ENCODE assay signal across 10 cellular contexts in the genomic region with DNA sequence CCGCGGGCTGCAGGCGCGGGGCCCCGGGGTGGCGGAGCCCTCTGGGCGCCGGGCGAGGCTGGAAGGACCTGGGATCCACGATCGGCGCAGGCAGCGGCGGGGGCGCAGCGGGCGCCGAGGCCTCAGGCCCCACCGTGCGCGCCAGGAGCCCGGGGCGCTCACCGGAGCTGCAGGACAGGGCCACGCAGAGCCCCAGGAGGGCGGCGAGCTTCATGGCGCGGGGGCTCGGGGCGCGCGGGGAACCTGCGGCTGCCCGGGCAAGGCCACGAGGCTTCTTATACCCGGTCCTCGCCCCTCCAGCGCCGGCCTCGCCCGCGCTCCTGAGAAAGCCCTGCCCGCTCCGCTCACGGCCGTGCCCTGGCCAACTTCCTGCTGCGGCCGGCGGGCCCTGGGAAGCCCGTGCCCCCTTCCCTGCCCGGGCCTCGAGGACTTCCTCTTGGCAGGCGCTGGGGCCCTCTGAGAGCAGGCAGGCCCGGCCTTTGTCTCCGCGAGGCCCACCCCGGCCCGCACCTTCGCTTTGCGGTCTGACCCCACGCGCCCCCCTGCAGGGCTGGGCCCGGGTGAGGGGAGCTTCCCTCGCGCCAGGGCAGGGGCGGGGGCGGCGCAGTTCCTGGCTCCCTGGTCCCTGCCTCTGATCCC. TPM values are rescaled to one million over a fixed set of nuclear protein-coding genes. Genes with fewer than 3 reads are reported as not detected.
DNase-seq lines count a peak whose midpoint lies in the region; ATAC-seq and TF ChIP-seq lines count a peak whose summit lies in the region.
"Had no signal": no experiment of that assay in that cellular context is flagged by ENCODE, and none has a peak within 500 bp of the region (broad histone marks: within the 10 kb centered on the region; RNA-seq: fewer than 3 reads in every experiment).

A gene with protein sequence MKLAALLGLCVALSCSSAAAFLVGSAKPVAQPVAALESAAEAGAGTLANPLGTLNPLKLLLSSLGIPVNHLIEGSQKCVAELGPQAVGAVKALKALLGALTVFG (minus strand): TSS at position 251 of the 639 bp plus-strand sequence. CDS start 37 bp downstream, at position 214.

- H3K4me1 ChIP-seq in heart left ventricle: peaks cover 0 to 23% (median 13%) of the 10 kb centered on the region in 12 donors
- no peaks in the 10 kb centered on the region for H3K4me1 ChIP-seq in naive thymus-derived CD4-positive, alpha-beta T cell (ENCODE audit: control insufficient read depth in 2 of 2, insufficient read depth in 2 of 2, low read length in 2 of 2)

- peaks cover 56% of the 10 kb centered on the region for H3K27me3 Mint-ChIP-seq in dendritic cell treated with granulocyte-macrophage colony-stimulating factor and Interleukin-4, amounts not matched to agents 40 ng/mL and 50 ng/mL, for 4 days
- peaks cover 11 to 44% (median 32%) of the 10 kb centered on the region in 5 donors for H3K27me3 Mint-ChIP-seq in naive thymus-derived CD4-positive, alpha-beta T cell

- intact Hi-C loops in heart left ventricle (cut with DNase I) (no loop called here), Right ventricle myocardium inferior (cut with DNase I) (no loop called here)
- intact Hi-C loops in dendritic cell treated with granulocyte-macrophage colony-stimulating factor and Interleukin-4, amounts not matched to agents 40 ng/mL and 50 ng/mL, for 4 days (cut with micrococcal nuclease): no loop called here
- intact Hi-C loops in naive thymus-derived CD4-positive, alpha-beta T cell (cut with micrococcal nuclease): no loop called here

- peak within 1 kb of the TSS; percentile 35 for H3K4me3 Mint-ChIP-seq in dendritic cell treated with granulocyte-macrophage colony-stimulating factor and Interleukin-4, amounts not matched to agents 40 ng/mL and 50 ng/mL, for 4 days
- H3K4me3 Mint-ChIP-seq in naive thymus-derived CD4-positive, alpha-beta T cell: peak within 1 kb of the TSS in 9 of 10 donors; percentile 3 to 81 (median 43)
- H3K4me3 Mint-ChIP-seq: activated T-cell treated with anti-CD3 and anti-CD28 coated beads, Interleukin-2, amount 50 U/mL, for 24 hours had no signal

- TF ChIP-seq CTCF in heart left ventricle (IDR thresholded peaks at IDR 0.05): no peak

- peaks cover 17 to 43% (median 36%) of the 10 kb centered on the region in 9 donors for H3K27me3 ChIP-seq in heart left ventricle
- no peaks in the 10 kb centered on the region for H3K27me3 ChIP-seq in naive thymus-derived CD4-positive, alpha-beta T cell (ENCODE audit: control insufficient read depth in 2 of 2, insufficient read depth in 2 of 2, low read length in 2 of 2)

- H3K36me3 Mint-ChIP-seq in dendritic cell treated with granulocyte-macrophage colony-stimulating factor and Interleukin-4, amounts not matched to agents 40 ng/mL and 50 ng/mL, for 4 days (ENCODE audit: low read depth): no peaks in the 10 kb centered on the region
- peaks cover 0 to 4% (median 0%) of the 10 kb centered on the region in 5 donors for H3K36me3 Mint-ChIP-seq in naive thymus-derived CD4-positive, alpha-beta T cell

- no peaks in the 10 kb centered on the region for H3K9me3 ChIP-seq in heart left ventricle
- H3K9me3 ChIP-seq in naive thymus-derived CD4-positive, alpha-beta T cell (ENCODE audit: control insufficient read depth in 2 of 3, low read length in 3 of 3): no peaks in the 10 kb centered on the region

- TF ChIP-seq POLR2A in heart left ventricle (IDR thresholded peaks at IDR 0.05): no peak

- peak within 1 kb of the TSS; percentile 7 to 50 (median 44) for H3K4me3 ChIP-seq in heart left ventricle
- H3K4me3 ChIP-seq in naive thymus-derived CD4-positive, alpha-beta T cell (ENCODE audit: low read length): no peak within 1 kb of the TSS

- ATAC-seq in heart left ventricle: peak in 2 of 4 donors; percentile 22 to 23
- no peak for ATAC-seq in Right ventricle myocardium inferior
- ATAC-seq in naive thymus-derived CD4-positive, alpha-beta T cell: no peak
- ATAC-seq in GM21786 (IDR thresholded peaks at IDR 0.05; ENCODE audit: unreplicated experiment): no peak

- DNase-seq in heart left ventricle: peak in 1 of 5 donors; percentile 63
- no peak for DNase-seq in Right ventricle myocardium inferior (ENCODE audit: missing footprints)
- no peak for DNase-seq in naive thymus-derived CD4-positive, alpha-beta T cell
- no peak for DNase-seq in UCSD-AML1 (lab: John Stamatoyannopoulos, UW; ENCODE audit: unreplicated experiment)
- DNase-seq in occipital lobe (lab: John Stamatoyannopoulos, UW): no peak
- DNase-seq in mesenteric fat pad (ENCODE audit: low spot score): no peak
- DNase-seq: activated T-cell treated with anti-CD3 and anti-CD28 coated beads, Interleukin-2, amount 50 U/mL, for 24 hours had no signal

- no peaks in the 10 kb centered on the region for H3K36me3 ChIP-seq in heart left ventricle
- no peaks in the 10 kb centered on the region for H3K36me3 ChIP-seq in naive thymus-derived CD4-positive, alpha-beta T cell (ENCODE audit: control insufficient read depth in 2 of 3, insufficient read depth in 3 of 3, low read length in 3 of 3)

- H3K27ac Mint-ChIP-seq in dendritic cell treated with granulocyte-macrophage colony-stimulating factor and Interleukin-4, amounts not matched to agents 40 ng/mL and 50 ng/mL, for 4 days: no peak within 1 kb of the TSS
- H3K27ac Mint-ChIP-seq in naive thymus-derived CD4-positive, alpha-beta T cell: no peak within 1 kb of the TSS
- H3K27ac Mint-ChIP-seq: activated T-cell treated with anti-CD3 and anti-CD28 coated beads, Interleukin-2, amount 50 U/mL, for 24 hours had no signal

- H3K4me1 Mint-ChIP-seq in dendritic cell treated with granulocyte-macrophage colony-stimulating factor and Interleukin-4, amounts not matched to agents 40 ng/mL and 50 ng/mL, for 4 days (ENCODE audit: low read depth): peaks cover 21% of the 10 kb centered on the region
- peaks cover 0 to 16% (median 7%) of the 10 kb centered on the region in 7 donors for H3K4me1 Mint-ChIP-seq in naive thymus-derived CD4-positive, alpha-beta T cell

- no peak within 1 kb of the TSS for H3K27ac ChIP-seq in heart left ventricle
- no peak within 1 kb of the TSS for H3K27ac ChIP-seq in naive thymus-derived CD4-positive, alpha-beta T cell (ENCODE audit: low read depth, low read length)

- CTCF ChIA-PET in naive thymus-derived CD4-positive, alpha-beta T cell (lab: Charles Lee): no interaction called here

- POLR2A ChIA-PET in naive thymus-derived CD4-positive, alpha-beta T cell (lab: Charles Lee): no interaction called here

- WGBS in heart left ventricle, 4 donors: 2 to 8% (median 4%) methylated on average over 35 to 69 of the region's 69 CpGs

- no peaks in the 10 kb centered on the region for H3K9me3 Mint-ChIP-seq in dendritic cell treated with granulocyte-macrophage colony-stimulating factor and Interleukin-4, amounts not matched to agents 40 ng/mL and 50 ng/mL, for 4 days
- H3K9me3 Mint-ChIP-seq in naive thymus-derived CD4-positive, alpha-beta T cell: peaks cover 0 to 4% (median 0%) of the 10 kb centered on the region in 11 donors
- H3K9me3 Mint-ChIP-seq: activated T-cell treated with anti-CD3 and anti-CD28 coated beads, Interleukin-2, amount 50 U/mL, for 24 hours had no signal

RNA-seq across cellular contexts. Expression of the gene that starts here (rescaled TPM):
- total RNA-seq in heart left ventricle (under 1 TPM in 1 of 9 donors, not detected in 8; 0.85 TPM), Right ventricle myocardium inferior (not detected), occipital lobe (not detected), mesenteric fat pad (0.71 TPM)
- polyA plus RNA-seq in heart left ventricle: under 1 TPM; 0.22 to 0.57 TPM
- 10 to 100 TPM in 1 of 5 experiments, not detected in 4; 24.3 TPM for total RNA-seq in naive thymus-derived CD4-positive, alpha-beta T cell
- polyA plus RNA-seq in naive thymus-derived CD4-positive, alpha-beta T cell: not detected
- total RNA-seq: temporal lobe had no signal
